Comparison of ENCODE assay signal across 8 cellular contexts in genomic region chr2:162318280-162319222, GRCh38. TPM values are rescaled to one million over a fixed set of nuclear protein-coding genes. Genes with fewer than 3 reads are reported as not detected.
DNase-seq lines count a peak whose midpoint lies in the region; ATAC-seq and TF ChIP-seq lines count a peak whose summit lies in the region.

TSS of gene IFIH1 (minus strand) at chr2:162318684. CDS start at chr2:162318307, 377 bp downstream.

- peaks cover 63 to 72% (median 67%) of the 10 kb centered on the region in 3 donors for H3K4me1 Mint-ChIP-seq in T-cell
- peaks cover 6% of the 10 kb centered on the region for H3K4me1 Mint-ChIP-seq in type B pancreatic cell (ENCODE audit: unreplicated experiment)

- peak within 1 kb of the TSS; percentile 98 to 100 for H3K27ac Mint-ChIP-seq in T-cell
- peak within 1 kb of the TSS; percentile 96 for H3K27ac Mint-ChIP-seq in type B pancreatic cell

- H3K9ac ChIP-seq in adipocyte (ENCODE audit: low read length): peak within 1 kb of the TSS; percentile 80

- H3K4me1 ChIP-seq in HAP-1 (peaks cover 14% of the 10 kb centered on the region), adipocyte (ENCODE audit: control insufficient read depth, insufficient read depth, low read length) (peaks cover 7% of the 10 kb centered on the region)

- peak within 1 kb of the TSS; percentile 94 to 98 (median 97) for H3K4me3 Mint-ChIP-seq in T-cell
- peak within 1 kb of the TSS; percentile 95 for H3K4me3 Mint-ChIP-seq in type B pancreatic cell

- intact Hi-C loops in cardiac septum (cut with DNase I): no loop called here

- in situ Hi-C loops in HAP-1 (cut with MboI; ENCODE audit: low sequenced_read_pairs): no loop called here

- H3K9me3 Mint-ChIP-seq in T-cell (no peaks in the 10 kb centered on the region), type B pancreatic cell (peaks cover 4% of the 10 kb centered on the region)

- H3K27me3 ChIP-seq in GM06990 (replicated peaks; ENCODE audit: control insufficient read depth, insufficient read depth, low read length) (no peaks in the 10 kb centered on the region), HAP-1 (ENCODE audit: low read depth) (no peaks in the 10 kb centered on the region), MG63 (no peaks in the 10 kb centered on the region), adipocyte (replicated peaks; ENCODE audit: control insufficient read depth, insufficient read depth, low read length) (no peaks in the 10 kb centered on the region)

- H3K36me3 Mint-ChIP-seq in T-cell: peaks cover 9% of the 10 kb centered on the region
- H3K36me3 Mint-ChIP-seq in type B pancreatic cell: no peaks in the 10 kb centered on the region

- peak; percentile 72 to 90 (median 74) for ATAC-seq in T-cell (replicated peaks in 1 of 4)

- H3K4me3 ChIP-seq in GM06990 (replicated peaks; ENCODE audit: low read depth, low read length): peak within 1 kb of the TSS; percentile 100
- H3K4me3 ChIP-seq in HAP-1: peak within 1 kb of the TSS; percentile 34
- peak within 1 kb of the TSS; percentile 63 for H3K4me3 ChIP-seq in MG63
- peak within 1 kb of the TSS; percentile 95 for H3K4me3 ChIP-seq in adipocyte (ENCODE audit: low read length)

- H3K9me3 ChIP-seq in HAP-1 (no peaks in the 10 kb centered on the region), MG63 (no peaks in the 10 kb centered on the region), adipocyte (ENCODE audit: control insufficient read depth, low read length) (no peaks in the 10 kb centered on the region)

- no peaks in the 10 kb centered on the region for H3K27me3 Mint-ChIP-seq in T-cell
- H3K27me3 Mint-ChIP-seq in type B pancreatic cell: peaks cover 6% of the 10 kb centered on the region

- peak; percentile 83 for DNase-seq in GM06990 (ENCODE audit: extremely low read depth, insufficient read length)
- peak; percentile 79 to 80 for DNase-seq in HAP-1 (ENCODE audit: low spot score in 2 of 2)
- peak; percentile 86 for DNase-seq in MG63
- DNase-seq in T-cell: peak; percentile 40 to 87 (median 76)
- peak; percentile 95 for DNase-seq in adipocyte (ENCODE audit: low read depth)
- peak; percentile 92 for DNase-seq in cardiac septum (ENCODE audit: low spot score)
- peak; percentile 91 for DNase-seq in pons (ENCODE audit: low spot score)
- DNase-seq in type B pancreatic cell (ENCODE audit: extremely low spot score, unreplicated experiment): no peak

- POLR2A ChIA-PET in T-cell (lab: Charles Lee): interaction anchor here (0.5 to 2.2 kb wide), 12 partner anchors 8 to 1182 kb away, joined by 3 to 12 read pairs (median 4); partner anchors contain the start of genes GCA (in 2 of the 2) and TBR1 (in 1 of the 2)

- TF ChIP-seq CTCF in GM06990 (IDR thresholded peaks at IDR 0.05; ENCODE audit: insufficient read depth, low read length, poor library complexity, severe bottlenecking) (peak; percentile 52), type B pancreatic cell (conservative IDR thresholded peaks at IDR 0.05) (peak; percentile 30)

- H3K36me3 ChIP-seq in GM06990 (ENCODE audit: control insufficient read depth, insufficient read depth, low read length) (no peaks in the 10 kb centered on the region; the same call in 1 of the 2 replicates), HAP-1 (replicated peaks) (no peaks in the 10 kb centered on the region), MG63 (no peaks in the 10 kb centered on the region), adipocyte (ENCODE audit: control insufficient read depth, insufficient read depth, low read length, severe bottlenecking) (no peaks in the 10 kb centered on the region)

- CTCF ChIA-PET in T-cell (lab: Charles Lee): interaction anchor here (0.6 to 3.9 kb wide), 16 partner anchors 9 to 24 kb away, joined by 3 to 30 read pairs (median 7); partner anchors contain the start of gene GCA (in 1 of the 2)

RNA-seq across cellular contexts. Expression of gene IFIH1, which starts in this region (rescaled TPM):
- total RNA-seq in MG63 (2014; rRNA removed; shearing (Covaris generic); ENCODE audit: low replicate concordance): 3.0 and 3.5 TPM in 2 replicates
- 10 to 100 TPM; 25.1 to 34.1 (median 29.2) TPM for total RNA-seq in T-cell
- total RNA-seq in cardiac septum: 4.4 TPM
- 10.4 and 17.5 TPM in 2 replicates for total RNA-seq in type B pancreatic cell (ENCODE audit: low replicate concordance)

Comparison
In these comparisons a context has a peak if more than half of its experiments do, and no peak if none do; other contexts are left out.
1. H3K4me3 ChIP-seq: peak in every context shown above with its lines; median percentile 100 in GM06990; 95 in adipocyte; 63 in MG63; 34 in HAP-1.